ENCODE assay signal across 9 cellular contexts in the genomic region with DNA sequence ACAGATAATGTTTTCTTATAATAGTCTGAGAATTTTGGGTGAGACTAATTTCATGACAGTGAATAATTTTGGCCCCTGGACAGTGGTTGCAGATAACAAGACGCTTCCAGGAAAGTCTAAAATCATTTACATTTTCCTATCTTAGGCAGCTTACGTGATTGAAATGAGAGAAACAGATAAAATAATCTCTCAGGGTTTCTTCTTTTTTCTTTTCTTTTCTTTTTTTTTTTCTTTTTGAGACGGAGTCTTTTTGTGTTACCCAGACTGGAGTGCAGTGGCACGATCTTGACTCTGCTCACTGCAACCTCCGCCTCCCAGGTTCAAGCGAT. TPM values are rescaled to one million over a fixed set of nuclear protein-coding genes. Genes with fewer than 3 reads are reported as not detected.
DNase-seq lines count a peak whose midpoint lies in the region; ATAC-seq, FAIRE-seq and TF ChIP-seq lines count a peak whose summit lies in the region.
"Had no signal": no experiment of that assay in that cellular context is flagged by ENCODE, and none has a peak within 500 bp of the region (broad histone marks: within the 10 kb centered on the region; RNA-seq: fewer than 3 reads in every experiment).

No MANE protein-coding gene starts in this region.

- H4K8ac ChIP-seq in mesenchymal stem cell (ENCODE audit: low read length) = no peak overlapping the region

- H3K4me2 ChIP-seq in A549 = peak overlapping the region; percentile 80
- H3K4me2 ChIP-seq in DOHH2 (ENCODE audit: low read length) = peak overlapping the region; percentile 71
- no peak overlapping the region for H3K4me2 ChIP-seq in mesenchymal stem cell (ENCODE audit: low read length, poor library complexity, severe bottlenecking)

- peaks cover 27% of the 10 kb centered on the region for H3F3A ChIP-seq in DOHH2 (ENCODE audit: control insufficient read depth, insufficient read depth)

- no peaks in the 10 kb centered on the region for H3K79me1 ChIP-seq in mesenchymal stem cell (replicated peaks; ENCODE audit: low read length, poor library complexity, severe bottlenecking)

- no peak for TF ChIP-seq POLR2A in A549 (IDR thresholded peaks at IDR 0.05; ENCODE audit: low read length)

- ATAC-seq in A549 (no peak), HG03039 (IDR thresholded peaks at IDR 0.05; ENCODE audit: unreplicated experiment) (no peak), HG03175 (IDR thresholded peaks at IDR 0.05; ENCODE audit: unreplicated experiment) (no peak)
- no peak for ATAC-seq in activated T-helper 17 cell treated with anti-CD3 and anti-CD28 coated beads, Interleukin-2, amount 50 U/mL, for 72 hours (replicated peaks)

- H3K27me3 Mint-ChIP-seq in activated T-helper 17 cell treated with anti-CD3 and anti-CD28 coated beads, Interleukin-2, amount 50 U/mL, for 72 hours = no peaks in the 10 kb centered on the region

- no peak overlapping the region for H2BK12ac ChIP-seq in mesenchymal stem cell (ENCODE audit: low read length in 2 of 2)

- H2BK5ac ChIP-seq in mesenchymal stem cell (ENCODE audit: low read depth, low read length, poor library complexity, severe bottlenecking) = no peak overlapping the region

- no peak overlapping the region for H3K4ac ChIP-seq in mesenchymal stem cell (ENCODE audit: low read depth in 1 of 2, low read length in 2 of 2)

- H3K4me3 ChIP-seq in A549 (no peak overlapping the region), DOHH2 (ENCODE audit: low read length) (peak overlapping the region; percentile 49; the same call in 1 of the 2 replicates), mesenchymal stem cell (ENCODE audit: insufficient read depth in 1 of 2, low read depth in 1 of 2, low read length in 2 of 2) (no peak overlapping the region)

- H2AFZ ChIP-seq in mesenchymal stem cell (ENCODE audit: low read depth, low read length) = no peak overlapping the region

- H3K14ac ChIP-seq in mesenchymal stem cell (ENCODE audit: low read length in 2 of 2) = no peak overlapping the region

- H2BK120ac ChIP-seq in mesenchymal stem cell (ENCODE audit: low read depth, low read length) = no peak overlapping the region

- no peak for TF ChIP-seq EP300 in A549 (IDR thresholded peaks at IDR 0.05)

- H3K27ac Mint-ChIP-seq in activated T-helper 17 cell treated with anti-CD3 and anti-CD28 coated beads, Interleukin-2, amount 50 U/mL, for 72 hours = peak overlapping the region; percentile 77

- H3K4me1 ChIP-seq in A549 = peaks cover 31% of the 10 kb centered on the region
- peaks cover 78% of the 10 kb centered on the region for H3K4me1 ChIP-seq in DOHH2 (ENCODE audit: control insufficient read depth, low read length)
- H3K4me1 ChIP-seq in mesenchymal stem cell (ENCODE audit: control insufficient read depth, insufficient read depth, low read depth, low read length) = peaks cover 11% of the 10 kb centered on the region

- CTCF ChIA-PET in A549 (lab: Yijun Ruan, JAX) = interaction anchor here (0.6 to 13.7 kb wide), 36 partner anchors 8 to 162 kb away, joined by 3 to 244 read pairs (median 6); a partner anchor contains a TSS

- no peaks in the 10 kb centered on the region for H3K9me2 ChIP-seq in DOHH2 (replicated peaks; ENCODE audit: control insufficient read depth, low read length)

- H3K27ac ChIP-seq in A549 = peak overlapping the region; percentile 81 to 94; a peak in 5 of 6 replicates
- no peak overlapping the region for H3K27ac ChIP-seq in DOHH2 (ENCODE audit: low read depth, low read length)
- no peak overlapping the region for H3K27ac ChIP-seq in mesenchymal stem cell (ENCODE audit: low read length, poor library complexity, severe bottlenecking)

- no peak overlapping the region for H4K91ac ChIP-seq in mesenchymal stem cell (ENCODE audit: low read length)

- H3K23ac ChIP-seq in mesenchymal stem cell (ENCODE audit: low read length in 2 of 2) = no peak overlapping the region

- no peak overlapping the region for H3K18ac ChIP-seq in mesenchymal stem cell (ENCODE audit: low read depth in 1 of 2, low read length in 2 of 2)

- peaks cover 4% of the 10 kb centered on the region for H3K9me3 Mint-ChIP-seq in activated T-helper 17 cell treated with anti-CD3 and anti-CD28 coated beads, Interleukin-2, amount 50 U/mL, for 72 hours

- H4K20me1 ChIP-seq in DOHH2 (ENCODE audit: control insufficient read depth, insufficient read depth, low read depth, low read length) = no peaks in the 10 kb centered on the region

- H3K4me3 Mint-ChIP-seq in activated T-helper 17 cell treated with anti-CD3 and anti-CD28 coated beads, Interleukin-2, amount 50 U/mL, for 72 hours = peak overlapping the region; percentile 77

- TF ChIP-seq RAD21 in A549 (conservative IDR thresholded peaks at IDR 0.05 in 1 of 2, IDR thresholded peaks at IDR 0.05 in 1 of 2) = no peak

- no peak overlapping the region for H2AK5ac ChIP-seq in mesenchymal stem cell (ENCODE audit: low read length, severe bottlenecking)

- peaks cover 38% of the 10 kb centered on the region for H3K79me2 ChIP-seq in DOHH2 (ENCODE audit: control insufficient read depth, low read length)

- H3K36me3 Mint-ChIP-seq in activated T-helper 17 cell treated with anti-CD3 and anti-CD28 coated beads, Interleukin-2, amount 50 U/mL, for 72 hours (ENCODE audit: low read depth) = peaks cover 16% of the 10 kb centered on the region

- POLR2A ChIA-PET in A549 (lab: Yijun Ruan, JAX) = interaction anchor here (0.8 to 2.0 kb wide), 7 partner anchors 12 to 218 kb away, joined by 4 to 25 read pairs (median 4); a partner anchor contains a TSS

- H2BK15ac ChIP-seq in mesenchymal stem cell (ENCODE audit: low read depth, poor library complexity, severe bottlenecking) = no peak overlapping the region

- peak overlapping the region; percentile 86 for H3K9ac ChIP-seq in mesenchymal stem cell (ENCODE audit: low read length)

- no peak for DNase-seq in A549 (ENCODE audit: low read depth in 1 of 2, low spot score in 1 of 2)
- no peak for DNase-seq in mesenchymal stem cell
- DNase-seq in GM20000 (ENCODE audit: low spot score) = no peak
- DNase-seq in NK-92 treated with Interleukin-12 subunit alpha and Interleukin-12 subunit beta, amount 100 ng/mL, for 24 hours (lab: John Stamatoyannopoulos, UW) = no peak
- DNase-seq: SIG-M5 had no signal

- H3K9me3 ChIP-seq in A549 (no peaks in the 10 kb centered on the region), DOHH2 (ENCODE audit: control insufficient read depth, insufficient read depth, low read length) (no peaks in the 10 kb centered on the region), mesenchymal stem cell (ENCODE audit: control insufficient read depth, low read length) (no peaks in the 10 kb centered on the region)

- H3K27me3 ChIP-seq in DOHH2 (ENCODE audit: control insufficient read depth, low read length) (no peaks in the 10 kb centered on the region), mesenchymal stem cell (ENCODE audit: control insufficient read depth in 1 of 2, insufficient read depth in 1 of 2, low read length in 2 of 2) (no peaks in the 10 kb centered on the region)

- H3K36me3 ChIP-seq in DOHH2 (ENCODE audit: control insufficient read depth, low read length) (peaks cover 8% of the 10 kb centered on the region), mesenchymal stem cell (ENCODE audit: control insufficient read depth in 1 of 2, insufficient read depth in 2 of 2, low read depth in 1 of 2, low read length in 2 of 2) (no peaks in the 10 kb centered on the region)

- no peak for FAIRE-seq in A549 (lab: Jason Lieb, UNC)

- TF ChIP-seq CTCF in A549 (IDR thresholded peaks at IDR 0.05) (no peak), DOHH2 (IDR thresholded peaks at IDR 0.05; ENCODE audit: low read depth, low read length, poor library complexity, severe bottlenecking) (no peak), GM20000 (IDR thresholded peaks at IDR 0.05; ENCODE audit: extremely low read depth, missing control alignments) (no peak)

- H3K4me1 Mint-ChIP-seq in activated T-helper 17 cell treated with anti-CD3 and anti-CD28 coated beads, Interleukin-2, amount 50 U/mL, for 72 hours = peaks cover 40% of the 10 kb centered on the region

- WGBS in A549 (ENCODE audit: missing lambda C conversion rate) = 64% methylated on average over 6 of the region's 6 CpGs
- 89% methylated on average over 4 of the region's 6 CpGs for WGBS in mesenchymal stem cell

TF ChIP-seq in A549, 52 proteins besides CTCF, POLR2A, EP300 and RAD21 (continues in another document):
- no peak for TF ChIP-seq HOXA7 (CRISPR knock-in tag; IDR thresholded peaks at IDR 0.05)
- no peak for TF ChIP-seq MYC (IDR thresholded peaks at IDR 0.05; ENCODE audit: borderline replicate concordance, low read length)
- no peak for TF ChIP-seq CHD4 (IDR thresholded peaks at IDR 0.05; ENCODE audit: borderline replicate concordance)
- TF ChIP-seq, protein P1, sequence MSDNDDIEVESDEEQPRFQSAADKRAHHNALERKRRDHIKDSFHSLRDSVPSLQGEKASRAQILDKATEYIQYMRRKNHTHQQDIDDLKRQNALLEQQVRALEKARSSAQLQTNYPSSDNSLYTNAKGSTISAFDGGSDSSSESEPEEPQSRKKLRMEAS (IDR thresholded peaks at IDR 0.05) = no peak
- no peak for TF ChIP-seq TFCP2L1 (CRISPR knock-in tag; IDR thresholded peaks at IDR 0.05)
- no peak for TF ChIP-seq JUNB (IDR thresholded peaks at IDR 0.05)
- TF ChIP-seq, protein P2, sequence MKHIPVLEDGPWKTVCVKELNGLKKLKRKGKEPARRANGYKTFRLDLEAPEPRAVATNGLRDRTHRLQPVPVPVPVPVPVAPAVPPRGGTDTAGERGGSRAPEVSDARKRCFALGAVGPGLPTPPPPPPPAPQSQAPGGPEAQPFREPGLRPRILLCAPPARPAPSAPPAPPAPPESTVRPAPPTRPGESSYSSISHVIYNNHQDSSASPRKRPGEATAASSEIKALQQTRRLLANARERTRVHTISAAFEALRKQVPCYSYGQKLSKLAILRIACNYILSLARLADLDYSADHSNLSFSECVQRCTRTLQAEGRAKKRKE (CRISPR knock-in tag; IDR thresholded peaks at IDR 0.05; ENCODE audit: low read depth) = no peak

RNA-seq across cellular contexts. Expression of a gene that starts 4.2 kb away (rescaled TPM):
- polyA plus RNA-seq in A549 (2011; rRNA removed) (98.6 and 135 TPM in 2 replicates), A549 (2017; fragmentation: RNase III; extraction: RNeasy Plus Mini Kit Qiagen cat#74134 plus additional on column Dnase treatment) (52.6 to 63.2 TPM (median 52.7 TPM) in 3 replicates)
- 19.2 and 22.3 TPM in 2 replicates for polyA plus RNA-seq in A549 (2012; cell fraction: cytosol; rRNA removed)
- 9.1 and 11.2 TPM in 2 replicates for polyA plus RNA-seq in A549 (2012; cell fraction: nucleus; rRNA removed)
- 39.0 and 42.9 TPM in 2 replicates for polyA minus RNA-seq in A549 (2011; rRNA and poly(A)+ RNA removed)
- total RNA-seq in activated T-helper 17 cell treated with anti-CD3 and anti-CD28 coated beads, Interleukin-2, amount 50 U/mL, for 72 hours = 10 to 100 TPM; 33.4 to 67.8 TPM
- polyA plus RNA-seq in mesenchymal stem cell (2013, experiment 1 of 2) = 22.3 TPM
- polyA plus RNA-seq in mesenchymal stem cell (2013, experiment 2 of 2) = 23.4 TPM

RNA-seq across cellular contexts. Expression of a gene that starts 57.3 kb away (rescaled TPM):
- polyA plus RNA-seq in A549 (2011; rRNA removed) (24.7 and 25.7 TPM in 2 replicates), A549 (2017; fragmentation: RNase III; extraction: RNeasy Plus Mini Kit Qiagen cat#74134 plus additional on column Dnase treatment) (8.7 TPM in 3 replicates)
- polyA plus RNA-seq in A549 (2012; cell fraction: cytosol; rRNA removed) = 8.2 and 9.9 TPM in 2 replicates
- 4.4 and 6.7 TPM in 2 replicates for polyA plus RNA-seq in A549 (2012; cell fraction: nucleus; rRNA removed)
- polyA minus RNA-seq in A549 (2011; rRNA and poly(A)+ RNA removed) = 26.4 and 31.6 TPM in 2 replicates
- 10 to 100 TPM; 11.2 to 66.1 TPM for total RNA-seq in activated T-helper 17 cell treated with anti-CD3 and anti-CD28 coated beads, Interleukin-2, amount 50 U/mL, for 72 hours
- 11.1 TPM for polyA plus RNA-seq in mesenchymal stem cell (2013, experiment 1 of 2)
- polyA plus RNA-seq in mesenchymal stem cell (2013, experiment 2 of 2) = 11.3 TPM

Comparison
In these comparisons a context has a peak if more than half of its experiments do, and no peak if none do; other contexts are left out.
1. H3K27ac ChIP-seq: peak in A549 (2 of 2); none in DOHH2 (single experiment) and mesenchymal stem cell (single experiment).